In genomic region chr10:17214486-17214885, GRCh38 we compare ENCODE assay signal across 11 cellular contexts. TPM values are rescaled to one million over a fixed set of nuclear protein-coding genes. Genes with fewer than 3 reads are reported as not detected.
DNase-seq lines count a peak whose midpoint lies in the region; ATAC-seq and TF ChIP-seq lines count a peak whose summit lies in the region.
"Had no signal": no experiment of that assay in that cellular context is flagged by ENCODE, and none has a peak within 500 bp of the region (broad histone marks: within the 10 kb centered on the region; RNA-seq: fewer than 3 reads in every experiment).

No MANE protein-coding gene starts in this region.

- H3K4me3 Mint-ChIP-seq in activated T-helper 17 cell treated with anti-CD3 and anti-CD28 coated beads, Interleukin-2, amount 50 U/mL, for 72 hours, result peak overlapping the region; percentile 74
- H3K4me3 Mint-ChIP-seq: CD4-positive, CD25-positive, alpha-beta regulatory T cell had no signal

- intact Hi-C loops in mucosa of descending colon (cut with DNase I, micrococcal nuclease) (no loop called here), esophagus squamous epithelium (cut with DNase I) (no loop called here)

- H3K9me3 ChIP-seq in skeletal muscle satellite cell (replicated peaks; ENCODE audit: low read length) (no peaks in the 10 kb centered on the region), mucosa of descending colon (no peaks in the 10 kb centered on the region), esophagus squamous epithelium (no peaks in the 10 kb centered on the region)

- H3K9ac ChIP-seq in skeletal muscle satellite cell (ENCODE audit: low read depth, low read length), result peak overlapping the region; percentile 79

- no peak for TF ChIP-seq POLR2A in esophagus squamous epithelium (IDR thresholded peaks at IDR 0.05)

- H3K36me3 ChIP-seq in skeletal muscle satellite cell (ENCODE audit: insufficient read depth, low read length), result no peaks in the 10 kb centered on the region
- H3K36me3 ChIP-seq in mucosa of descending colon (ENCODE audit: low read depth), result no peaks in the 10 kb centered on the region
- H3K36me3 ChIP-seq in esophagus squamous epithelium, result no peaks in the 10 kb centered on the region

- peak overlapping the region; percentile 75 for H3K4me2 ChIP-seq in skeletal muscle satellite cell (ENCODE audit: low read length)

- WGBS in esophagus squamous epithelium, 2 donors, result 80 to 89% methylated on average over 4 of the region's 4 CpGs

- H3K4me1 Mint-ChIP-seq in activated T-helper 17 cell treated with anti-CD3 and anti-CD28 coated beads, Interleukin-2, amount 50 U/mL, for 72 hours, result peaks cover 18% of the 10 kb centered on the region

- H3K4me3 ChIP-seq in fibroblast of villous mesenchyme (ENCODE audit: low read depth, low read length) (no peak overlapping the region), skeletal muscle satellite cell (ENCODE audit: low read length) (peak overlapping the region; percentile 15), mucosa of descending colon (no peak overlapping the region), esophagus squamous epithelium (no peak overlapping the region)

- DNase-seq in EH (ENCODE audit: low read depth) (peak; percentile 77), fibroblast of villous mesenchyme (ENCODE audit: low read depth) (peak; percentile 68), mucosa of descending colon (no peak), activated T-cell treated with anti-CD3 and anti-CD28 coated beads for 4 hours (no peak), esophagus squamous epithelium (lab: John Stamatoyannopoulos, UW) (no peak)
- DNase-seq: CD4-positive, CD25-positive, alpha-beta regulatory T cell; effector CD8-positive, alpha-beta T cell; NCI-H1417 treated with DMSO at 0.1 percent for 48 hours had no signal

- no peaks in the 10 kb centered on the region for H3K27me3 Mint-ChIP-seq in activated T-helper 17 cell treated with anti-CD3 and anti-CD28 coated beads, Interleukin-2, amount 50 U/mL, for 72 hours
- H3K27me3 Mint-ChIP-seq: CD4-positive, CD25-positive, alpha-beta regulatory T cell had no signal

- ATAC-seq in activated T-helper 17 cell treated with anti-CD3 and anti-CD28 coated beads, Interleukin-2, amount 50 U/mL, for 72 hours (replicated peaks), result no peak
- ATAC-seq in mucosa of descending colon (no peak), HG03280 (IDR thresholded peaks at IDR 0.05; ENCODE audit: unreplicated experiment) (no peak)

- TF ChIP-seq CTCF in fibroblast of villous mesenchyme (IDR thresholded peaks at IDR 0.05; ENCODE audit: insufficient read depth, low read depth, low read length) (no peak), mucosa of descending colon (IDR thresholded peaks at IDR 0.05) (no peak), esophagus squamous epithelium (IDR thresholded peaks at IDR 0.05) (no peak)

- H3K9me3 Mint-ChIP-seq in activated T-helper 17 cell treated with anti-CD3 and anti-CD28 coated beads, Interleukin-2, amount 50 U/mL, for 72 hours, result no peaks in the 10 kb centered on the region
- H3K9me3 Mint-ChIP-seq: CD4-positive, CD25-positive, alpha-beta regulatory T cell had no signal

- H3K27ac ChIP-seq in esophagus squamous epithelium, result peak overlapping the region in 2 of 4 donors; percentile 64 to 80

- H3K27me3 ChIP-seq in skeletal muscle satellite cell (ENCODE audit: control insufficient read depth, insufficient read depth, low read length) (no peaks in the 10 kb centered on the region), esophagus squamous epithelium (no peaks in the 10 kb centered on the region)

- peaks cover 17% of the 10 kb centered on the region for H3K36me3 Mint-ChIP-seq in activated T-helper 17 cell treated with anti-CD3 and anti-CD28 coated beads, Interleukin-2, amount 50 U/mL, for 72 hours (ENCODE audit: low read depth)

- H3K27ac Mint-ChIP-seq in activated T-helper 17 cell treated with anti-CD3 and anti-CD28 coated beads, Interleukin-2, amount 50 U/mL, for 72 hours, result peak overlapping the region; percentile 100
- H3K27ac Mint-ChIP-seq: CD4-positive, CD25-positive, alpha-beta regulatory T cell had no signal

- H3K4me1 ChIP-seq in skeletal muscle satellite cell (ENCODE audit: control insufficient read depth, insufficient read depth, low read length) (peaks cover 78% of the 10 kb centered on the region), mucosa of descending colon (ENCODE audit: low read depth) (no peaks in the 10 kb centered on the region), esophagus squamous epithelium (peaks cover 0 to 25% (median 10%) of the 10 kb centered on the region in 3 donors)

RNA-seq across cellular contexts. Expression of gene TRDMT1, which starts 13.0 kb away (rescaled TPM):
- 1 to 10 TPM; 3.3 to 6.7 TPM for total RNA-seq in activated T-helper 17 cell treated with anti-CD3 and anti-CD28 coated beads, Interleukin-2, amount 50 U/mL, for 72 hours
- total RNA-seq in fibroblast of villous mesenchyme, result 6.0 and 6.1 TPM in 2 replicates
- total RNA-seq in skeletal muscle satellite cell (2012; rRNA removed), result 4.8 and 5.8 TPM in 2 replicates
- total RNA-seq in mucosa of descending colon, result 1 to 10 TPM; 4.7 to 7.8 (median 7.4) TPM
- 1 to 10 TPM; 1.3 to 5.9 (median 2.6) TPM for total RNA-seq in esophagus squamous epithelium

RNA-seq across cellular contexts. Expression of gene VIM, which starts 13.6 kb away (rescaled TPM):
- 1,000 to 10,000 TPM; 1,131 to 1,699 TPM for total RNA-seq in activated T-helper 17 cell treated with anti-CD3 and anti-CD28 coated beads, Interleukin-2, amount 50 U/mL, for 72 hours
- total RNA-seq in fibroblast of villous mesenchyme (4,579 and 6,589 TPM in 2 replicates), mucosa of descending colon (100 to 1,000 TPM; 128 to 550 (median 355) TPM), esophagus squamous epithelium (1,000 to 10,000 TPM in 1 of 4 donors, 100 to 1,000 TPM in 2, 10 to 100 TPM in 1; 55.2 to 1,252 (median 375) TPM)
- 9,208 and 11,075 TPM in 2 replicates for total RNA-seq in skeletal muscle satellite cell (2012; rRNA removed)

Comparison
In these comparisons a context has a peak if more than half of its experiments do, and no peak if none do; other contexts are left out.
1. DNase-seq: peak in EH (single experiment) and fibroblast of villous mesenchyme (single experiment); none in mucosa of descending colon (0 of 3), activated T-cell treated with anti-CD3 and anti-CD28 coated beads for 4 hours (single experiment) and esophagus squamous epithelium (single experiment).